Comparison of ENCODE assay signal across 9 cellular contexts in genomic region chr10:14009315-14010082, GRCh38.
DNase-seq lines count a peak whose midpoint lies in the region; ATAC-seq, FAIRE-seq and TF ChIP-seq lines count a peak whose summit lies in the region.
"Had no signal": no experiment of that assay in that cellular context is flagged by ENCODE, and none has a peak within 500 bp of the region (broad histone marks: within the 10 kb centered on the region; RNA-seq: fewer than 3 reads in every experiment).

No MANE protein-coding gene starts in this region.

- FAIRE-seq in HTR-8/SVneo (lab: Jason Lieb, UNC) (no peak), GM12891 (lab: Jason Lieb, UNC) (no peak)
- FAIRE-seq: TTC549 had no signal

- no peaks in the 10 kb centered on the region for H3K9me3 ChIP-seq in iPS-20b (ENCODE audit: insufficient read depth, low read depth, low read length)

- DNase-seq in NCI-H748 treated with DMSO at 0.1 percent for 48 hours (lab: John Stamatoyannopoulos, UW), result peak; percentile 48
- peak; percentile 49 for DNase-seq in activated effector memory CD4-positive, alpha-beta T cell treated with Interleukin-2 at 50 U/mL for 16 hours
- peak; percentile 67 to 86 for DNase-seq in stimulated activated CD4-positive, alpha-beta T cell treated with anti-CD3 and anti-CD28 coated beads, Interleukin-4, amount 100 ng/mL, for 4 hours
- DNase-seq in HTR-8/SVneo (ENCODE audit: insufficient read length, low spot score), result no peak
- DNase-seq in GM12891 (ENCODE audit: insufficient read length, low spot score), result no peak

- peaks cover 17% of the 10 kb centered on the region for H3K4me1 ChIP-seq in iPS-20b (ENCODE audit: insufficient read depth, low read length)

- H3K27ac ChIP-seq in iPS-20b (ENCODE audit: low read length), result no peak overlapping the region

- no peak overlapping the region for H3K4me3 ChIP-seq in iPS-20b (ENCODE audit: low read length)

- H3K36me3 ChIP-seq in iPS-20b (ENCODE audit: insufficient read depth, low read depth, low read length), result no peaks in the 10 kb centered on the region

- TF ChIP-seq POLR2A in GM12891 (IDR thresholded peaks at IDR 0.05; ENCODE audit: low read depth, low read length), result no peak

- no peaks in the 10 kb centered on the region for H3K27me3 ChIP-seq in iPS-20b (ENCODE audit: insufficient read depth, low read length)

- peak overlapping the region; percentile 28; the same call in 1 of the 2 replicates for H3K9ac ChIP-seq in iPS-20b (ENCODE audit: low read depth, low read length)

- ATAC-seq in GM18519 (IDR thresholded peaks at IDR 0.05; ENCODE audit: low FRiP score, unreplicated experiment) (peak; percentile 51), GM18867 (IDR thresholded peaks at IDR 0.05; ENCODE audit: unreplicated experiment) (no peak)

TF ChIP-seq in GM12891, 5 proteins besides CTCF, POLR2A, EP300 and RAD21:
- no peak for TF ChIP-seq SPI1 (IDR thresholded peaks at IDR 0.05; ENCODE audit: low read depth, low read length)
- no peak for TF ChIP-seq POLR2AphosphoS5 (IDR thresholded peaks at IDR 0.05; ENCODE audit: low read depth, low read length)
- no peak for TF ChIP-seq PAX5 (IDR thresholded peaks at IDR 0.05; ENCODE audit: insufficient read depth, low read length, severe bottlenecking)
- no peak for TF ChIP-seq TAF1 (IDR thresholded peaks at IDR 0.05; ENCODE audit: low read depth, low read length)
- no peak for TF ChIP-seq POU2F2 (IDR thresholded peaks at IDR 0.05; ENCODE audit: low read depth, low read length)
TF ChIP-seq in GM12891: peak in this region for 0.

Comparison
In these comparisons a context has a peak if more than half of its experiments do, and no peak if none do; other contexts are left out.
1. DNase-seq: peak in NCI-H748 treated with DMSO at 0.1 percent for 48 hours (single experiment), activated effector memory CD4-positive, alpha-beta T cell treated with Interleukin-2 at 50 U/mL for 16 hours (single experiment) and stimulated activated CD4-positive, alpha-beta T cell treated with anti-CD3 and anti-CD28 coated beads, Interleukin-4, amount 100 ng/mL, for 4 hours (2 of 2); none in HTR-8/SVneo (single experiment) and GM12891 (single experiment).